ENCODE assay signal across 15 cellular contexts in genomic region chr1:17096584-17096983, GRCh38. TPM values are rescaled to one million over a fixed set of nuclear protein-coding genes. Genes with fewer than 3 reads are reported as not detected.
"Had no signal": no experiment of that assay in that cellular context is flagged by ENCODE, and none has a peak within 500 bp of the region (broad histone marks: within the 10 kb centered on the region; RNA-seq: fewer than 3 reads in every experiment).

No MANE protein-coding gene starts in this region.

- ATAC-seq: gastroesophageal sphincter; naive thymus-derived CD4-positive, alpha-beta T cell; sciatic nerve had no signal

- H3K36me3 ChIP-seq: gastroesophageal sphincter, stomach, thyroid gland had no signal

- H3K4me3 ChIP-seq: gastroesophageal sphincter, skin epidermis, stomach, thyroid gland had no signal

- H3K27me3 ChIP-seq: gastroesophageal sphincter, stomach, thyroid gland had no signal

- H3K27ac ChIP-seq: gastroesophageal sphincter, skin epidermis, thyroid gland had no signal

- H3K9me3 ChIP-seq: gastroesophageal sphincter, thyroid gland had no signal

- H3K4me1 ChIP-seq: thyroid gland had no signal

- DNase-seq: cortex of kidney; effector memory CD4-positive, alpha-beta T cell; glutamatergic neuron; naive thymus-derived CD4-positive, alpha-beta T cell; nephron progenitor cell; stimulated activated CD4-positive, alpha-beta T cell treated with anti-CD3 and anti-CD28 coated beads, Interleukin-2, amount 100 ng/mL, for 24 hours; stimulated activated naive CD4-positive, alpha-beta T cell; stomach; thyroid gland had no signal

- FAIRE-seq: endometrium, urothelium cell line had no signal

RNA-seq across cellular contexts. Expression of gene PADI2, which starts 22.7 kb away (rescaled TPM):
- total RNA-seq: pulmonary artery endothelial cell had no signal
- polyA plus RNA-seq: naive thymus-derived CD4-positive, alpha-beta T cell had no signal
